Comparison of ENCODE assay signal across 22 cellular contexts in genomic region chr3:57968499-57968898, GRCh38.
"Had no signal": no experiment of that assay in that cellular context is flagged by ENCODE, and none has a peak within 500 bp of the region (broad histone marks: within the 10 kb centered on the region; RNA-seq: fewer than 3 reads in every experiment).

No MANE protein-coding gene starts in this region.

- H3K9me3 ChIP-seq: gastroesophageal sphincter, heart right ventricle, left lung, sigmoid colon had no signal

- H3K36me3 Mint-ChIP-seq: naive thymus-derived CD4-positive, alpha-beta T cell had no signal

- H3K4me3 Mint-ChIP-seq: activated CD4-positive, alpha-beta T cell treated with anti-CD3 and anti-CD28 coated beads, Interleukin-2, amount 10 ng/mL, durations not matched to agents 24 days and 14 days; activated CD8-positive, alpha-beta T cell treated with anti-CD3 and anti-CD28 coated beads for 36 hours; activated T-helper 17 cell treated with anti-CD3 and anti-CD28 coated beads, Interleukin-2, amount 50 U/mL, for 72 hours had no signal

- H3K9me3 Mint-ChIP-seq: activated CD4-positive, alpha-beta T cell treated with anti-CD3 and anti-CD28 coated beads, Interleukin-2, amount 10 ng/mL, durations not matched to agents 24 days and 14 days; activated CD8-positive, alpha-beta T cell treated with anti-CD3 and anti-CD28 coated beads for 36 hours; activated T-helper 17 cell treated with anti-CD3 and anti-CD28 coated beads, Interleukin-2, amount 50 U/mL, for 72 hours had no signal

- H3K27ac ChIP-seq: coronary artery, left lung had no signal

- H3K4me3 ChIP-seq: coronary artery, gastroesophageal sphincter, heart right ventricle, left lung, sigmoid colon had no signal

- ATAC-seq: activated CD8-positive, alpha-beta T cell treated with anti-CD3 and anti-CD28 coated beads for 36 hours; activated T-helper 17 cell treated with anti-CD3 and anti-CD28 coated beads, Interleukin-2, amount 50 U/mL, for 72 hours; esophagus mucosa; gastroesophageal sphincter; heart right ventricle; left lung; naive thymus-derived CD4-positive, alpha-beta T cell had no signal

- H3K36me3 ChIP-seq: brain microvascular endothelial cell, gastroesophageal sphincter, heart right ventricle, left lung, sigmoid colon had no signal

- H3K27ac Mint-ChIP-seq: activated CD4-positive, alpha-beta T cell treated with anti-CD3 and anti-CD28 coated beads, Interleukin-2, amount 10 ng/mL, durations not matched to agents 24 days and 14 days; activated CD8-positive, alpha-beta T cell treated with anti-CD3 and anti-CD28 coated beads for 36 hours; activated T-helper 17 cell treated with anti-CD3 and anti-CD28 coated beads, Interleukin-2, amount 50 U/mL, for 72 hours had no signal

- H3K27me3 Mint-ChIP-seq: activated CD4-positive, alpha-beta T cell treated with anti-CD3 and anti-CD28 coated beads, Interleukin-2, amount 10 ng/mL, durations not matched to agents 24 days and 14 days; activated CD8-positive, alpha-beta T cell treated with anti-CD3 and anti-CD28 coated beads for 36 hours; activated T-helper 17 cell treated with anti-CD3 and anti-CD28 coated beads, Interleukin-2, amount 50 U/mL, for 72 hours had no signal

- DNase-seq: activated CD4-positive, alpha-beta T cell treated with anti-CD3 and anti-CD28 coated beads, Interleukin-2, amount 10 ng/mL, durations not matched to agents 24 days and 14 days; activated CD4-positive, CD25-positive, alpha-beta regulatory T cell; activated CD8-positive, alpha-beta T cell treated with anti-CD3 and anti-CD28 coated beads for 36 hours; activated naive CD4-positive, alpha-beta T cell; activated T-cell treated with anti-CD3 and anti-CD28 coated beads, Interleukin-2, amount 50 U/mL, for 1 hour; anterior cingulate cortex; brain microvascular endothelial cell; central memory CD4-positive, alpha-beta T cell; heart right ventricle; left lung; naive thymus-derived CD4-positive, alpha-beta T cell; sigmoid colon; stimulated activated CD4-positive, alpha-beta T cell treated with anti-CD3 and anti-CD28 coated beads, Interleukin-12 subunit alpha, Interleukin-12 subunit beta, amount 100 ng/mL, for 4 hours; stimulated activated CD4-positive, alpha-beta T cell treated with anti-CD3 and anti-CD28 coated beads, Interleukin-1b, Interleukin-23, amount 100 ng/mL, for 48 hours; stimulated activated CD8-positive, alpha-beta memory T cell treated with anti-CD3 and anti-CD28 coated beads, Interleukin-4, amount 100 ng/mL, for 48 hours; stimulated activated naive CD4-positive, alpha-beta T cell; T-helper 1 cell; T-helper 9 cell had no signal

- H3K27me3 ChIP-seq: brain microvascular endothelial cell, gastroesophageal sphincter, heart right ventricle, left lung, sigmoid colon had no signal
